In genomic region chr14:63470877-63471565, GRCh38 we compare ENCODE assay signal across 7 cellular contexts.
DNase-seq lines count a peak whose midpoint lies in the region; ATAC-seq, FAIRE-seq and TF ChIP-seq lines count a peak whose summit lies in the region.

No MANE protein-coding gene starts in this region.

- H3K36me3 Mint-ChIP-seq in progenitor cell of endocrine pancreas (ENCODE audit: insufficient read depth) = no peaks in the 10 kb centered on the region

- CTCF ChIA-PET in IMR-90 (lab: Yijun Ruan, JAX) = no interaction called here

- no peaks in the 10 kb centered on the region for H3K36me3 ChIP-seq in IMR-90 (ENCODE audit: control insufficient read depth, insufficient read depth, low read length)

- no peak for TF ChIP-seq POLR2A in IMR-90 (IDR thresholded peaks at IDR 0.05; ENCODE audit: low read depth, low read length)

- H4K5ac ChIP-seq in IMR-90 (ENCODE audit: low read depth, low read length) = no peak overlapping the region

- H3K27me3 ChIP-seq in IMR-90 (ENCODE audit: control insufficient read depth, insufficient read depth, low read length) = no peaks in the 10 kb centered on the region

- POLR2A ChIA-PET in IMR-90 (lab: Charles Lee; ENCODE audit: unreplicated experiment) = no interaction called here

- ATAC-seq in GM18502 (IDR thresholded peaks at IDR 0.05; ENCODE audit: poor library complexity, unreplicated experiment) (peak; percentile 91), GM21825 (IDR thresholded peaks at IDR 0.05; ENCODE audit: unreplicated experiment) (peak; percentile 79), IMR-90 (ENCODE audit: low read depth) (peak; percentile 90)

- in situ Hi-C loops in IMR-90 (cut with MboI; ENCODE audit: low sequenced_read_pairs) = no loop called here

- H3K4me3 ChIP-seq in IMR-90 (ENCODE audit: insufficient read depth, low read depth, low read length) = no peak overlapping the region

- H3K4me2 ChIP-seq in IMR-90 (ENCODE audit: low read depth, low read length) = peak overlapping the region; percentile 10; the same call in 1 of the 2 replicates

- no peak for FAIRE-seq in frontal cortex (lab: Jason Lieb, UNC)

- no peak overlapping the region for H3K23ac ChIP-seq in IMR-90 (ENCODE audit: low read depth, low read length)

- intact Hi-C loops in IMR-90 (cut with micrococcal nuclease) = loop anchor here (5.0 kb wide), 2 partner anchors 34 to 71 kb away; partner anchors contain the start of gene PPP2R5E

- WGBS in IMR-90 (ENCODE audit: extremely low coverage in 2 of 2, insufficient read length in 1 of 2), 2 experiments = no CpG with 5 or more reads among the region's 3 CpGs

- H3K4me3 Mint-ChIP-seq in progenitor cell of endocrine pancreas (ENCODE audit: low read depth) = no peak overlapping the region

- H2BK20ac ChIP-seq in IMR-90 (ENCODE audit: low read depth, low read length) = no peak overlapping the region

- no peak for TF ChIP-seq RAD21 in IMR-90 (IDR thresholded peaks at IDR 0.05; ENCODE audit: low read length)

- no peak overlapping the region for H2BK5ac ChIP-seq in IMR-90 (ENCODE audit: low read depth, low read length, poor library complexity, severe bottlenecking)

- H2AFZ ChIP-seq in IMR-90 (replicated peaks; ENCODE audit: low read length, poor library complexity) = no peak overlapping the region

- H4K91ac ChIP-seq in IMR-90 (ENCODE audit: insufficient read depth, low read depth, low read length) = no peak overlapping the region

- H3K4ac ChIP-seq in IMR-90 (ENCODE audit: low read depth, low read length) = no peak overlapping the region

- no peak overlapping the region for H3K14ac ChIP-seq in IMR-90 (replicated peaks; ENCODE audit: low read depth, low read length)

- H3K27ac Mint-ChIP-seq in progenitor cell of endocrine pancreas = peak overlapping the region; percentile 21

- H3K79me1 ChIP-seq in IMR-90 (ENCODE audit: low read depth in 1 of 2, low read length in 2 of 2) = peaks cover 33 to 78% of the 10 kb centered on the region in 2 experiments

- peaks cover 6% of the 10 kb centered on the region; the same call in 1 of the 2 replicates for H3K9me1 ChIP-seq in IMR-90 (ENCODE audit: insufficient read depth, low read length)

- H3K18ac ChIP-seq in IMR-90 (ENCODE audit: low read depth, low read length) = peak overlapping the region; percentile 24; the same call in 1 of the 2 replicates

- H2AK9ac ChIP-seq in IMR-90 (replicated peaks; ENCODE audit: low read depth, low read length, poor library complexity) = no peak overlapping the region

- DNase-seq in IMR-90 (peak; percentile 91), brain pericyte (ENCODE audit: low read depth, low spot score) (peak; percentile 24), progenitor cell of endocrine pancreas (ENCODE audit: low spot score, unreplicated experiment) (no peak), frontal cortex (ENCODE audit: low spot score in 2 of 2) (no peak), NCI-H446 treated with DMSO at 0.1 percent for 48 hours (lab: John Stamatoyannopoulos, UW) (no peak)

- no peak overlapping the region for H4K8ac ChIP-seq in IMR-90 (ENCODE audit: low read depth in 2 of 2, low read length in 2 of 2)

- no TSS peak for BruUV-seq in IMR-90 (replicated peaks; lab: Mats Ljungman, UMichigan)

- H3K4me1 ChIP-seq in IMR-90 (ENCODE audit: control insufficient read depth, insufficient read depth, low read length) = peaks cover 23% of the 10 kb centered on the region

- no peak overlapping the region for H2BK120ac ChIP-seq in IMR-90 (ENCODE audit: low read depth, low read length)

- H3K27ac ChIP-seq in IMR-90 (ENCODE audit: insufficient read depth, low read length) = no peak overlapping the region

- no peak overlapping the region for H3K9ac ChIP-seq in IMR-90 (ENCODE audit: low read depth, low read length)

- H2AK5ac ChIP-seq in IMR-90 (ENCODE audit: low read depth, low read length) = no peak overlapping the region

- TF ChIP-seq CTCF in IMR-90 (conservative IDR thresholded peaks at IDR 0.05; ENCODE audit: low read depth, low read length) (no peak), progenitor cell of endocrine pancreas (IDR thresholded peaks at IDR 0.05; ENCODE audit: unreplicated experiment) (no peak)

- no peak overlapping the region for H3K56ac ChIP-seq in IMR-90 (ENCODE audit: extremely low read depth, insufficient read depth, low read length)

- no peak overlapping the region for H2BK15ac ChIP-seq in IMR-90 (ENCODE audit: low read depth, low read length)

- H3K27me3 Mint-ChIP-seq in progenitor cell of endocrine pancreas = no peaks in the 10 kb centered on the region

- peaks cover 43% of the 10 kb centered on the region for H4K20me1 ChIP-seq in IMR-90 (ENCODE audit: insufficient read depth, low read length)

- H3K9me3 Mint-ChIP-seq in progenitor cell of endocrine pancreas (ENCODE audit: low read depth) = no peaks in the 10 kb centered on the region

- no peaks in the 10 kb centered on the region for H3K9me3 ChIP-seq in IMR-90 (ENCODE audit: control insufficient read depth, insufficient read depth, low read length)

- dilution Hi-C loops in IMR-90 (cut with HindIII; ENCODE audit: low sequenced_read_pairs, unreplicated experiment) = no loop called here

- H3K4me1 Mint-ChIP-seq in progenitor cell of endocrine pancreas (ENCODE audit: low read depth) = peaks cover 18% of the 10 kb centered on the region

TF ChIP-seq in IMR-90, 13 proteins besides CTCF, POLR2A, EP300 and RAD21:
- TF ChIP-seq MAZ (IDR thresholded peaks at IDR 0.05; ENCODE audit: borderline replicate concordance, low read depth, low read length) (no peak), CEBPB (IDR thresholded peaks at IDR 0.05; ENCODE audit: low read depth, low read length) (peak; percentile 92), MAFK (IDR thresholded peaks at IDR 0.05; ENCODE audit: low read depth, low read length) (peak; percentile 45; the same call in 1 of the 2 replicates), FOS (IDR thresholded peaks at IDR 0.05; ENCODE audit: low read depth, low read length) (peak; percentile 96), RFX5 (IDR thresholded peaks at IDR 0.05; ENCODE audit: low read depth, low read length) (no peak), BHLHE40 (IDR thresholded peaks at IDR 0.05; ENCODE audit: low read depth, low read length) (peak; percentile 65; the same call in 1 of the 2 replicates), SMC3 (IDR thresholded peaks at IDR 0.05; ENCODE audit: low read depth, low read length) (no peak), ELK1 (IDR thresholded peaks at IDR 0.05; ENCODE audit: borderline replicate concordance, low read depth, low read length) (no peak), MXI1 (IDR thresholded peaks at IDR 0.05; ENCODE audit: borderline replicate concordance, low read depth, low read length) (no peak)

Comparison
In these comparisons a context has a peak if more than half of its experiments do, and no peak if none do; other contexts are left out.
1. DNase-seq: peak in IMR-90 (single experiment) and brain pericyte (single experiment); none in progenitor cell of endocrine pancreas (single experiment), frontal cortex (0 of 2) and NCI-H446 treated with DMSO at 0.1 percent for 48 hours (single experiment).
2. Peak in every context shown above with its lines, with median percentiles within 50 percentile points of each other: ATAC-seq.